ENCODE assay signal across 13 cellular contexts in the genomic region with DNA sequence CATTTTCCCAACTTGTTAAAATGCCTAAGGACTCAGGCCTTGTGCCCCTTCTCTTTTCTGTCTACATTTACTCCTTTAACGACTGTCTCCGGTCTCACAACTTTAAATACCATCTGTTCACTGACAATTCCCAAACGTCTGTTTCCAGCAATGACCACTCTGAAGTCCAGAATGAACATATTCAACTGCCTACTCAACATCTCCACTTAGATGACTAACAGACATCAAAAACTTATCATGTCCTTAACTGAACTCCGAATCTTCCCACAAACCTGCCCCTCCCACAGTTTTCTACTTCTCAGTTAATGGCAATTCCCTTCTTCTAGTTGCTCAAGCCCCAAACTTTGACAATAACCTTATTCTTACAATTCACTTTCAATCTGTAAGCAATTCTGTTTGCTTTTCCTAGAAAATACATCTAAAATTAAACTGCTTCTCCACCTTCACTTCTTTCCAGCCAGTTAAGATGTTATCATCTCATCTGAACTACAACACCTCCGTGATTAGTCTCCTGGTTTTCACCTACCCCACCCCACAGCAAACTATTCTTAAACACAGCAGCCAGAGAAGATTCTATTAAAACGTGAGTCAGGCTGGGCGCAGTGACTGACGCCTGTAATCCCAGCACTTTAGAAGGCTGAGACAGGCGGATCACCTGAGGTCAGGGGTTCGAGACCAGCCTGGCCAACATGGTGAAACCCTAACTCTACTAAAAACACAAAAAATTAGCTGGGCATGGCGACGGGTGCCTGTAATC. TPM values are rescaled to one million over a fixed set of nuclear protein-coding genes. Genes with fewer than 3 reads are reported as not detected.
DNase-seq lines count a peak whose midpoint lies in the region; ATAC-seq and TF ChIP-seq lines count a peak whose summit lies in the region.
"Had no signal": no experiment of that assay in that cellular context is flagged by ENCODE, and none has a peak within 500 bp of the region (broad histone marks: within the 10 kb centered on the region; RNA-seq: fewer than 3 reads in every experiment).

No MANE protein-coding gene starts in this region.

- intact Hi-C loops in natural killer cell (cut with micrococcal nuclease): no loop called here

- H3K27me3 Mint-ChIP-seq in natural killer cell (ENCODE audit: low read depth in 2 of 2) (no peaks in the 10 kb centered on the region), T-helper 17 cell (no peaks in the 10 kb centered on the region)
- peaks cover 2 to 4% of the 10 kb centered on the region in 2 donors for H3K27me3 Mint-ChIP-seq in natural killer cell treated with Interleukin-12 subunit alpha and Interleukin-12 subunit beta and Interleukin-15 and Interleukin-18, amount 100 ng/mL, for 72 hours

- H3K4me3 Mint-ChIP-seq in natural killer cell (no peak overlapping the region), T-helper 17 cell (peak overlapping the region; percentile 65)
- no peak overlapping the region for H3K4me3 Mint-ChIP-seq in natural killer cell treated with Interleukin-12 subunit alpha and Interleukin-12 subunit beta and Interleukin-15 and Interleukin-18, amount 100 ng/mL, for 72 hours
- H3K4me3 Mint-ChIP-seq: activated CD4-positive, alpha-beta T cell treated with anti-CD3 and anti-CD28 coated beads, Interleukin-2, amount 10 ng/mL, durations not matched to agents 24 days and 14 days had no signal

- no peak for TF ChIP-seq CTCF in natural killer cell (IDR thresholded peaks at IDR 0.05)

- H3K27ac Mint-ChIP-seq in natural killer cell: peak overlapping the region; percentile 5 to 70
- H3K27ac Mint-ChIP-seq in natural killer cell treated with Interleukin-12 subunit alpha and Interleukin-12 subunit beta and Interleukin-15 and Interleukin-18, amount 100 ng/mL, for 72 hours: no peak overlapping the region
- H3K27ac Mint-ChIP-seq in T-helper 17 cell: peak overlapping the region; percentile 81
- H3K27ac Mint-ChIP-seq: activated CD4-positive, alpha-beta T cell treated with anti-CD3 and anti-CD28 coated beads, Interleukin-2, amount 10 ng/mL, durations not matched to agents 24 days and 14 days had no signal

- ATAC-seq in natural killer cell (no peak), T-helper 17 cell (no peak), GM21786 (IDR thresholded peaks at IDR 0.05; ENCODE audit: unreplicated experiment) (no peak), GM21737 (IDR thresholded peaks at IDR 0.05; ENCODE audit: unreplicated experiment) (no peak), GM18511 (IDR thresholded peaks at IDR 0.05; ENCODE audit: unreplicated experiment) (no peak), GM21825 (IDR thresholded peaks at IDR 0.05; ENCODE audit: unreplicated experiment) (no peak)
- ATAC-seq in natural killer cell treated with Interleukin-12 subunit alpha and Interleukin-12 subunit beta and Interleukin-15 and Interleukin-18, amount 100 ng/mL, for 72 hours: no peak

- H3K36me3 Mint-ChIP-seq in natural killer cell (no peaks in the 10 kb centered on the region), T-helper 17 cell (ENCODE audit: low read depth) (peaks cover 11% of the 10 kb centered on the region)
- no peaks in the 10 kb centered on the region for H3K36me3 Mint-ChIP-seq in natural killer cell treated with Interleukin-12 subunit alpha and Interleukin-12 subunit beta and Interleukin-15 and Interleukin-18, amount 100 ng/mL, for 72 hours

- no peaks in the 10 kb centered on the region for H3K9me3 Mint-ChIP-seq in natural killer cell
- no peaks in the 10 kb centered on the region for H3K9me3 Mint-ChIP-seq in natural killer cell treated with Interleukin-12 subunit alpha and Interleukin-12 subunit beta and Interleukin-15 and Interleukin-18, amount 100 ng/mL, for 72 hours
- H3K9me3 Mint-ChIP-seq: activated CD4-positive, alpha-beta T cell treated with anti-CD3 and anti-CD28 coated beads, Interleukin-2, amount 10 ng/mL, durations not matched to agents 24 days and 14 days had no signal

- H3K4me1 Mint-ChIP-seq in natural killer cell (peaks cover 40 to 42% of the 10 kb centered on the region in 2 donors), T-helper 17 cell (peaks cover 47% of the 10 kb centered on the region)
- peaks cover 30 to 37% of the 10 kb centered on the region in 2 donors for H3K4me1 Mint-ChIP-seq in natural killer cell treated with Interleukin-12 subunit alpha and Interleukin-12 subunit beta and Interleukin-15 and Interleukin-18, amount 100 ng/mL, for 72 hours (ENCODE audit: low read depth in 2 of 2)

- DNase-seq in natural killer cell (no peak), T-helper 17 cell (no peak), iris pigment epithelial cell (ENCODE audit: low read depth) (peak; percentile 24)
- DNase-seq in natural killer cell treated with Interleukin-12 subunit alpha and Interleukin-12 subunit beta and Interleukin-15 and Interleukin-18, amount 100 ng/mL, for 72 hours (ENCODE audit: low spot score): no peak
- DNase-seq: activated CD4-positive, alpha-beta T cell treated with anti-CD3 and anti-CD28 coated beads, Interleukin-2, amount 10 ng/mL, durations not matched to agents 24 days and 14 days; activated gamma-delta T cell treated with Interleukin-2 at 50 U/mL for 16 hours; H7; MV-4-11; posterior cingulate gyrus had no signal

- H3K9me3 ChIP-seq in T-helper 17 cell (ENCODE audit: control insufficient read depth, low read length, poor library complexity, severe bottlenecking): no peaks in the 10 kb centered on the region

RNA-seq across cellular contexts. Expression of a gene that starts 2.9 kb away (rescaled TPM):
- total RNA-seq in natural killer cell (10 to 100 TPM; 21.5 to 30.3 (median 22.6) TPM), T-helper 17 cell (10 to 100 TPM; 14.1 to 17.0 TPM)
- total RNA-seq in natural killer cell treated with Interleukin-12 subunit alpha and Interleukin-12 subunit beta and Interleukin-15 and Interleukin-18, amount 100 ng/mL, for 72 hours: 10 to 100 TPM; 14.1 to 29.0 TPM

Comparison
In these comparisons a context has a peak if more than half of its experiments do, and no peak if none do; other contexts are left out.
1. H3K27ac Mint-ChIP-seq: peak in natural killer cell (2 of 2) and T-helper 17 cell (single experiment); none in natural killer cell treated with Interleukin-12 subunit alpha and Interleukin-12 subunit beta and Interleukin-15 and Interleukin-18, amount 100 ng/mL, for 72 hours (0 of 2).